Comparison of ENCODE assay signal across 7 cellular contexts in the genomic region with DNA sequence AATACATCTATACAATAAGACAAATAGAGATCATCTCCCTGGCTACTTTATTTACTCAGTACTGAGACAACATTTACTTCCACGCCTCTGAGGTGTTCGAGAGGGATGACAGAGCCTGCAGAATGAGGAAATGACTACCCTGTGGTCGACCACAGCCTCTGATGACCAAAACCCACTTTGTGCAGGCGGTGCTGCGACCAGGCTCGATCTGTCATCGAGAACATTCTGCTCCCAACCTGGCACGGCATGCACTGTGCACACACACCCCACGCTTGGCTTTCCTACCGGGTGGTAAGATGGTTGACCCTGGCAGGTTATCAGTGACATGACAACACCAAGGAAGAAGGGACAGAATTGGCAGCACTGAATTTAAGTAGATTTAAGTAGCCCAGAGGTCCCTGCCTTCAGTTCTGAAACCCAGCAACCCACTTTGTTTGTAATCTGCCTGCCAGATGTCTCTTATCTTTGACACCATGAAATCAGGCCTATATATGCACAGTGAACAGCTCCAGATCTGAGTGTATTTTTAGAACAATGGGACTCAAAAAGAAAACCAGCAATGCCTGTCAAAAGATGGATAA. TPM values are rescaled to one million over a fixed set of nuclear protein-coding genes. Genes with fewer than 3 reads are reported as not detected.
DNase-seq lines count a peak whose midpoint lies in the region; ATAC-seq, FAIRE-seq and TF ChIP-seq lines count a peak whose summit lies in the region.

No MANE protein-coding gene starts in this region.

- no peak for TF ChIP-seq CTCF in NB4 (IDR thresholded peaks at IDR 0.05; ENCODE audit: low read depth, low read length)
- no peak for TF ChIP-seq CTCF in fibroblast of villous mesenchyme (IDR thresholded peaks at IDR 0.05; ENCODE audit: insufficient read depth, low read depth, low read length)

- CTCF ChIA-PET in activated CD8-positive, alpha-beta memory T cell treated with anti-CD3 and anti-CD28 coated beads, Interleukin-2, amount 10 ng/mL, durations not matched to agents 7 days and 5 days (lab: Charles Lee), result interaction anchor here (1.1 to 5.6 kb wide), 3 partner anchors 88 to 426 kb away, joined by 6 to 37 read pairs (median 8); no protein-coding TSS in a partner anchor

- no peak for TF ChIP-seq POLR2A in NB4 (IDR thresholded peaks at IDR 0.05; ENCODE audit: extremely low read depth, insufficient read length)

- 51 to 72% (median 54%) methylated on average over 10 of the region's 10 CpGs for WGBS in small intestine, 3 donors

- H3K27me3 ChIP-seq in small intestine (ENCODE audit: control insufficient read depth in 2 of 2, insufficient read depth in 2 of 2, low read length in 2 of 2), result no peaks in the 10 kb centered on the region

- ATAC-seq in HG02610 (IDR thresholded peaks at IDR 0.05; ENCODE audit: unreplicated experiment), result peak; percentile 91
- peak; percentile 89 for ATAC-seq in activated CD8-positive, alpha-beta memory T cell treated with anti-CD3 and anti-CD28 coated beads, Interleukin-2, amount 10 ng/mL, durations not matched to agents 7 days and 5 days

- intact Hi-C loops in posterior vena cava (cut with DNase I), result loop anchor here (5.0 kb wide), 3 partner anchors 78 to 423 kb away; no protein-coding TSS in a partner anchor

- no peaks in the 10 kb centered on the region for H3K27me3 Mint-ChIP-seq in activated CD8-positive, alpha-beta memory T cell treated with anti-CD3 and anti-CD28 coated beads, Interleukin-2, amount 10 ng/mL, durations not matched to agents 7 days and 5 days

- peak overlapping the region; percentile 18 for H3K4me3 Mint-ChIP-seq in activated CD8-positive, alpha-beta memory T cell treated with anti-CD3 and anti-CD28 coated beads, Interleukin-2, amount 10 ng/mL, durations not matched to agents 7 days and 5 days

- H3K27ac ChIP-seq in small intestine (ENCODE audit: low read depth in 1 of 2, low read length in 1 of 2), result peak overlapping the region in 1 of 2 donors; percentile 65

- peaks cover 28% of the 10 kb centered on the region for H3K36me3 Mint-ChIP-seq in activated CD8-positive, alpha-beta memory T cell treated with anti-CD3 and anti-CD28 coated beads, Interleukin-2, amount 10 ng/mL, durations not matched to agents 7 days and 5 days

- FAIRE-seq in GM18507 (lab: Jason Lieb, UNC) (peak; percentile 93), small intestine (lab: Jason Lieb, UNC) (no peak)

- DNase-seq in GM18507 (ENCODE audit: extremely low spot score, insufficient read length, low read depth) (peak; percentile 67), NB4 (ENCODE audit: low read depth) (peak; percentile 95), fibroblast of villous mesenchyme (ENCODE audit: low read depth) (peak; percentile 79), small intestine (peak; percentile 56), posterior vena cava (ENCODE audit: low spot score) (no peak)
- DNase-seq in activated CD8-positive, alpha-beta memory T cell treated with anti-CD3 and anti-CD28 coated beads, Interleukin-2, amount 10 ng/mL, durations not matched to agents 7 days and 5 days, result peak; percentile 96

- H3K9me3 Mint-ChIP-seq in activated CD8-positive, alpha-beta memory T cell treated with anti-CD3 and anti-CD28 coated beads, Interleukin-2, amount 10 ng/mL, durations not matched to agents 7 days and 5 days (ENCODE audit: low read depth), result no peaks in the 10 kb centered on the region

- H3K4me1 Mint-ChIP-seq in activated CD8-positive, alpha-beta memory T cell treated with anti-CD3 and anti-CD28 coated beads, Interleukin-2, amount 10 ng/mL, durations not matched to agents 7 days and 5 days, result peaks cover 37% of the 10 kb centered on the region

- H3K4me3 ChIP-seq in NB4 (ENCODE audit: low read depth, low read length) (no peak overlapping the region), fibroblast of villous mesenchyme (ENCODE audit: low read depth, low read length) (no peak overlapping the region), small intestine (ENCODE audit: low read depth in 1 of 2, low read length in 2 of 2) (no peak overlapping the region)

- H3K9me3 ChIP-seq in small intestine (ENCODE audit: control insufficient read depth, low read depth), result no peaks in the 10 kb centered on the region

- H3K4me1 ChIP-seq in small intestine (ENCODE audit: control insufficient read depth in 2 of 2, insufficient read depth in 1 of 2, low read depth in 1 of 2, low read length in 1 of 2), result peaks cover 2 to 4% of the 10 kb centered on the region in 2 donors

- H3K36me3 ChIP-seq in small intestine (ENCODE audit: control insufficient read depth in 2 of 2, insufficient read depth in 2 of 2, low read length in 2 of 2), result peaks cover 7 to 10% of the 10 kb centered on the region in 2 donors

- H3K27ac Mint-ChIP-seq in activated CD8-positive, alpha-beta memory T cell treated with anti-CD3 and anti-CD28 coated beads, Interleukin-2, amount 10 ng/mL, durations not matched to agents 7 days and 5 days, result peak overlapping the region; percentile 87

RNA-seq across cellular contexts. Expression of a gene that starts 42.6 kb away (rescaled TPM):
- 10 to 100 TPM; 34.7 to 35.0 TPM for total RNA-seq in activated CD8-positive, alpha-beta memory T cell treated with anti-CD3 and anti-CD28 coated beads, Interleukin-2, amount 10 ng/mL, durations not matched to agents 7 days and 5 days
- total RNA-seq in fibroblast of villous mesenchyme (15.8 and 24.2 TPM in 2 replicates), posterior vena cava (10 to 100 TPM; 10.4 to 12.7 TPM)
- 1 to 10 TPM; 5.7 to 7.2 (median 6.5) TPM for polyA plus RNA-seq in small intestine

RNA-seq across cellular contexts. Expression of a gene that starts 42.9 kb away (rescaled TPM):
- 10 to 100 TPM; 34.1 to 37.4 TPM for total RNA-seq in activated CD8-positive, alpha-beta memory T cell treated with anti-CD3 and anti-CD28 coated beads, Interleukin-2, amount 10 ng/mL, durations not matched to agents 7 days and 5 days
- total RNA-seq in fibroblast of villous mesenchyme (30.0 and 36.3 TPM in 2 replicates), posterior vena cava (10 to 100 TPM; 24.7 to 25.8 TPM)
- polyA plus RNA-seq in small intestine, result 10 to 100 TPM in 2 of 3 donors, 1 to 10 TPM in 1; 9.2 to 14.5 (median 12.7) TPM
